In genomic region chr5:1430121-1430795, GRCh38 we compare ENCODE assay signal across 22 cellular contexts. TPM values are rescaled to one million over a fixed set of nuclear protein-coding genes. Genes with fewer than 3 reads are reported as not detected.
"Had no signal": no experiment of that assay in that cellular context is flagged by ENCODE, and none has a peak within 500 bp of the region (broad histone marks: within the 10 kb centered on the region; RNA-seq: fewer than 3 reads in every experiment).

No MANE protein-coding gene starts in this region.

- H3K4me1 ChIP-seq: heart left ventricle had no signal

- H3K4me3 Mint-ChIP-seq: brain; central memory CD8-positive, alpha-beta T cell; immature natural killer cell; nephron; stimulated activated naive B cell treated with anti-CD40 and anti-IgM and Interleukin-4, amounts not matched to agents 10 μg/mL and 1 μg/mL and 100 μg/mL, for 72 hours had no signal

- H3K27me3 ChIP-seq: heart left ventricle had no signal

- DNase-seq: activated CD4-positive, alpha-beta T cell treated with anti-CD3 and anti-CD28 coated beads, Interleukin-2, amount 50 U/mL, for 1 hour; activated CD8-positive, alpha-beta memory T cell treated with anti-CD3 and anti-CD28 coated beads for 24 hours; activated gamma-delta T cell; amygdala; effector memory CD4-positive, alpha-beta T cell; immature natural killer cell; left colon; mesenchymal stem cell; occipital lobe; stimulated activated CD4-positive, alpha-beta T cell treated with anti-CD3 and anti-CD28 coated beads, Interleukin-4, amount 100 ng/mL, for 1 hour; stimulated activated naive B cell treated with anti-CD40 and anti-IgM and Interleukin-4, amounts not matched to agents 10 μg/mL and 1 μg/mL and 100 μg/mL, for 72 hours; SW 1271; trophoblast cell had no signal

- H3K36me3 ChIP-seq: heart left ventricle had no signal

- H3K27ac ChIP-seq: heart left ventricle had no signal

- H3K36me3 Mint-ChIP-seq: brain had no signal

- ATAC-seq: activated naive CD4-positive, alpha-beta T cell treated with anti-CD3 and anti-CD28 coated beads, Interleukin-2, amount 50 U/mL, for 72 hours; heart left ventricle; left colon; stimulated activated naive B cell treated with anti-CD40 and anti-IgM and Interleukin-4, amounts not matched to agents 10 μg/mL and 1 μg/mL and 100 μg/mL, for 72 hours had no signal

- H3K4me1 Mint-ChIP-seq: brain; central memory CD8-positive, alpha-beta T cell; immature natural killer cell; nephron; stimulated activated naive B cell treated with anti-CD40 and anti-IgM and Interleukin-4, amounts not matched to agents 10 μg/mL and 1 μg/mL and 100 μg/mL, for 72 hours had no signal

- H3K27ac Mint-ChIP-seq: activated naive CD4-positive, alpha-beta T cell treated with anti-CD3 and anti-CD28 coated beads, Interleukin-2, amount 50 U/mL, for 72 hours; brain; immature natural killer cell; nephron; stimulated activated naive B cell treated with anti-CD40 and anti-IgM and Interleukin-4, amounts not matched to agents 10 μg/mL and 1 μg/mL and 100 μg/mL, for 72 hours had no signal

- H3K4me3 ChIP-seq: heart left ventricle had no signal

RNA-seq across cellular contexts. Expression of gene SLC6A3, which starts 15.0 kb away (rescaled TPM):
- total RNA-seq: activated naive CD4-positive, alpha-beta T cell treated with anti-CD3 and anti-CD28 coated beads, Interleukin-2, amount 50 U/mL, for 72 hours; epithelial cell of proximal tubule; frontal cortex; left colon; occipital lobe; pulmonary artery endothelial cell; SK-MEL-5 had no signal
- polyA plus RNA-seq: immature natural killer cell had no signal
